Comparison of ENCODE assay signal across 8 cellular contexts in the genomic region with DNA sequence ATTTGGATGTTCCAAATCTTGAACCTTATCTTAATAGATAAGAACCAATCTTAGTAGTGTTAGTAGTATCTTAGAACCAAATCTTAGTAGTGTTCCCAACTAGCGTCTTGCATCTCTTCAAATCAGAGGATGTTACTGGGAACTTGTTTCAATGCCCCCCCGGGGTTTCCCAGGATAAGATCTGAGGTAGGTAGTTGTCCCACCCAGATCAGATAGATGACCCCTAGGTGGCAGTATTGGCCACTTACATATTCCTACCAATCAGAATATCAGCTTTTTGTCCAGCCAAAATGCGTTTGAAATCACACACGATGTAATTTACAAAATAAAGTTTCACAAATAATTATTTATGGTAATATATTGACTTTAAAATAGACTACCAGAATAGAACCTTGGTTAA.
DNase-seq lines count a peak whose midpoint lies in the region; ATAC-seq and TF ChIP-seq lines count a peak whose summit lies in the region.

No MANE protein-coding gene starts in this region.

- TF ChIP-seq CTCF in NB4 (IDR thresholded peaks at IDR 0.05; ENCODE audit: low read depth, low read length), result no peak
- TF ChIP-seq CTCF in fibroblast of the aortic adventitia (IDR thresholded peaks at IDR 0.05; ENCODE audit: insufficient read depth, low read length), result peak; percentile 23
- TF ChIP-seq CTCF in coronary artery (IDR thresholded peaks at IDR 0.05), result no peak

- H3K27ac ChIP-seq in coronary artery, result no peak overlapping the region

- ATAC-seq in GM19438 (IDR thresholded peaks at IDR 0.05; ENCODE audit: low read depth, unreplicated experiment), result peak; percentile 83
- ATAC-seq in activated CD4-positive, CD25-positive, alpha-beta regulatory T cell treated with anti-CD3 and anti-CD28 coated beads, Interleukin-2, amount 50 U/mL, for 24 hours, result no peak
- ATAC-seq in GM21528 (IDR thresholded peaks at IDR 0.05; ENCODE audit: low FRiP score, unreplicated experiment), result no peak

- H3K4me3 ChIP-seq in NB4 (ENCODE audit: low read depth, low read length), result no peak overlapping the region
- no peak overlapping the region for H3K4me3 ChIP-seq in fibroblast of the aortic adventitia (ENCODE audit: low read depth, low read length)
- no peak overlapping the region for H3K4me3 ChIP-seq in coronary artery

- no peak for TF ChIP-seq POLR2A in NB4 (IDR thresholded peaks at IDR 0.05; ENCODE audit: extremely low read depth, insufficient read length)

- DNase-seq in COLO829 (ENCODE audit: low spot score) (peak; percentile 19), NB4 (ENCODE audit: low read depth) (peak; percentile 18), fibroblast of the aortic adventitia (ENCODE audit: low read depth) (peak; percentile 9), amniotic stem cell (lab: John Stamatoyannopoulos, UW) (no peak), coronary artery (ENCODE audit: low spot score) (no peak)

Comparison
In these comparisons a context has a peak if more than half of its experiments do, and no peak if none do; other contexts are left out.
1. DNase-seq: peak in COLO829 (single experiment), NB4 (single experiment) and fibroblast of the aortic adventitia (single experiment); none in amniotic stem cell (single experiment) and coronary artery (single experiment).